8 cellular contexts compared by ENCODE assay signal in genomic region chr6:32087574-32088486, GRCh38. TPM values are rescaled to one million over a fixed set of nuclear protein-coding genes. Genes with fewer than 3 reads are reported as not detected.
DNase-seq lines count a peak whose midpoint lies in the region; ATAC-seq and TF ChIP-seq lines count a peak whose summit lies in the region.

No MANE protein-coding gene starts in this region.

- peaks cover 29% of the 10 kb centered on the region for H3K27me3 Mint-ChIP-seq in activated CD8-positive, alpha-beta T cell treated with anti-CD3 and anti-CD28 coated beads, Interleukin-2, amount 10 ng/mL, durations not matched to agents 7 days and 5 days (ENCODE audit: low read depth)
- H3K27me3 Mint-ChIP-seq in effector memory CD8-positive, alpha-beta T cell = peaks cover 40 to 51% of the 10 kb centered on the region in 2 donors
- H3K27me3 Mint-ChIP-seq in mesothelial cell of epicardium (ENCODE audit: low read depth) = peaks cover 26% of the 10 kb centered on the region
- H3K27me3 Mint-ChIP-seq in stimulated activated memory B cell treated with anti-CD40 and anti-IgM and Interleukin-4, amounts not matched to agents 10 μg/mL and 1 μg/mL and 100 μg/mL, for 72 hours = peaks cover 60% of the 10 kb centered on the region

- peak; percentile 89 for ATAC-seq in activated CD8-positive, alpha-beta T cell treated with anti-CD3 and anti-CD28 coated beads, Interleukin-2, amount 10 ng/mL, durations not matched to agents 7 days and 5 days
- peak; percentile 94 for ATAC-seq in effector memory CD8-positive, alpha-beta T cell (replicated peaks)
- ATAC-seq in stimulated activated memory B cell treated with anti-CD40 and anti-IgM and Interleukin-4, amounts not matched to agents 10 μg/mL and 1 μg/mL and 100 μg/mL, for 72 hours = peak; percentile 67
- ATAC-seq in HG03378 (IDR thresholded peaks at IDR 0.05; ENCODE audit: unreplicated experiment) = no peak

- H3K4me1 Mint-ChIP-seq in activated CD8-positive, alpha-beta T cell treated with anti-CD3 and anti-CD28 coated beads, Interleukin-2, amount 10 ng/mL, durations not matched to agents 7 days and 5 days (ENCODE audit: low read depth) = peaks cover 11% of the 10 kb centered on the region
- peaks cover 4 to 7% of the 10 kb centered on the region in 2 donors for H3K4me1 Mint-ChIP-seq in effector memory CD8-positive, alpha-beta T cell (ENCODE audit: low read depth in 2 of 2)
- peaks cover 20% of the 10 kb centered on the region for H3K4me1 Mint-ChIP-seq in mesothelial cell of epicardium
- H3K4me1 Mint-ChIP-seq in stimulated activated memory B cell treated with anti-CD40 and anti-IgM and Interleukin-4, amounts not matched to agents 10 μg/mL and 1 μg/mL and 100 μg/mL, for 72 hours = peaks cover 20% of the 10 kb centered on the region

- POLR2A ChIA-PET in activated CD8-positive, alpha-beta T cell treated with anti-CD3 and anti-CD28 coated beads, Interleukin-2, amount 10 ng/mL, durations not matched to agents 7 days and 5 days (lab: Charles Lee) = interaction anchor here (0.6 kb wide), 1 partner anchor 482 kb away, joined by 3 read pairs; no protein-coding TSS in a partner anchor

- H3K27ac Mint-ChIP-seq in activated CD8-positive, alpha-beta T cell treated with anti-CD3 and anti-CD28 coated beads, Interleukin-2, amount 10 ng/mL, durations not matched to agents 7 days and 5 days = no peak overlapping the region
- no peak overlapping the region for H3K27ac Mint-ChIP-seq in effector memory CD8-positive, alpha-beta T cell
- peak overlapping the region; percentile 34 for H3K27ac Mint-ChIP-seq in mesothelial cell of epicardium
- no peak overlapping the region for H3K27ac Mint-ChIP-seq in stimulated activated memory B cell treated with anti-CD40 and anti-IgM and Interleukin-4, amounts not matched to agents 10 μg/mL and 1 μg/mL and 100 μg/mL, for 72 hours

- H3K9me3 Mint-ChIP-seq in activated CD8-positive, alpha-beta T cell treated with anti-CD3 and anti-CD28 coated beads, Interleukin-2, amount 10 ng/mL, durations not matched to agents 7 days and 5 days (ENCODE audit: insufficient read depth) = no peaks in the 10 kb centered on the region
- no peaks in the 10 kb centered on the region for H3K9me3 Mint-ChIP-seq in effector memory CD8-positive, alpha-beta T cell
- H3K9me3 Mint-ChIP-seq in mesothelial cell of epicardium = no peaks in the 10 kb centered on the region
- H3K9me3 Mint-ChIP-seq in stimulated activated memory B cell treated with anti-CD40 and anti-IgM and Interleukin-4, amounts not matched to agents 10 μg/mL and 1 μg/mL and 100 μg/mL, for 72 hours = no peaks in the 10 kb centered on the region

- peak; percentile 86 for DNase-seq in ELR (ENCODE audit: low read depth)
- peak; percentile 57 for DNase-seq in NCI-H510A (lab: John Stamatoyannopoulos, UW)
- peak; percentile 82 for DNase-seq in activated CD8-positive, alpha-beta T cell treated with anti-CD3 and anti-CD28 coated beads, Interleukin-2, amount 10 ng/mL, durations not matched to agents 7 days and 5 days
- DNase-seq in effector memory CD8-positive, alpha-beta T cell = peak; percentile 55 to 61 (median 61)
- DNase-seq in mesothelial cell of epicardium (ENCODE audit: low spot score in 2 of 2, unreplicated experiment in 2 of 2) = peak; percentile 53 to 74
- DNase-seq in occipital lobe (lab: John Stamatoyannopoulos, UW) = no peak

- no peaks in the 10 kb centered on the region for H3K36me3 Mint-ChIP-seq in activated CD8-positive, alpha-beta T cell treated with anti-CD3 and anti-CD28 coated beads, Interleukin-2, amount 10 ng/mL, durations not matched to agents 7 days and 5 days (ENCODE audit: low read depth)
- H3K36me3 Mint-ChIP-seq in effector memory CD8-positive, alpha-beta T cell (ENCODE audit: insufficient read depth) = no peaks in the 10 kb centered on the region
- no peaks in the 10 kb centered on the region for H3K36me3 Mint-ChIP-seq in mesothelial cell of epicardium
- no peaks in the 10 kb centered on the region for H3K36me3 Mint-ChIP-seq in stimulated activated memory B cell treated with anti-CD40 and anti-IgM and Interleukin-4, amounts not matched to agents 10 μg/mL and 1 μg/mL and 100 μg/mL, for 72 hours

- CTCF ChIA-PET in activated CD8-positive, alpha-beta T cell treated with anti-CD3 and anti-CD28 coated beads, Interleukin-2, amount 10 ng/mL, durations not matched to agents 7 days and 5 days (lab: Charles Lee) = interaction anchor here (1.0 kb wide), 1 partner anchor 67 kb away, joined by 3 read pairs; no protein-coding TSS in a partner anchor

- H3K4me3 Mint-ChIP-seq in activated CD8-positive, alpha-beta T cell treated with anti-CD3 and anti-CD28 coated beads, Interleukin-2, amount 10 ng/mL, durations not matched to agents 7 days and 5 days = no peak overlapping the region
- peak overlapping the region in 1 of 2 donors; percentile 7 for H3K4me3 Mint-ChIP-seq in effector memory CD8-positive, alpha-beta T cell
- H3K4me3 Mint-ChIP-seq in mesothelial cell of epicardium = no peak overlapping the region
- H3K4me3 Mint-ChIP-seq in stimulated activated memory B cell treated with anti-CD40 and anti-IgM and Interleukin-4, amounts not matched to agents 10 μg/mL and 1 μg/mL and 100 μg/mL, for 72 hours = no peak overlapping the region

- no peak for TF ChIP-seq CTCF in mesothelial cell of epicardium (IDR thresholded peaks at IDR 0.05; ENCODE audit: unreplicated experiment)

RNA-seq across cellular contexts. Expression of gene TNXB, which starts 21.3 kb away (rescaled TPM):
- 1 to 10 TPM; 3.4 to 4.8 TPM for total RNA-seq in activated CD8-positive, alpha-beta T cell treated with anti-CD3 and anti-CD28 coated beads, Interleukin-2, amount 10 ng/mL, durations not matched to agents 7 days and 5 days
- total RNA-seq in mesothelial cell of epicardium (10.8 to 13.9 TPM (median 13.6 TPM) in 3 replicates), occipital lobe (2.5 TPM)

RNA-seq across cellular contexts. Expression of gene ATF6B, which starts 40.2 kb away (rescaled TPM):
- total RNA-seq in activated CD8-positive, alpha-beta T cell treated with anti-CD3 and anti-CD28 coated beads, Interleukin-2, amount 10 ng/mL, durations not matched to agents 7 days and 5 days = 100 to 1,000 TPM; 107 to 117 TPM
- total RNA-seq in mesothelial cell of epicardium = 95.8 to 99.8 TPM (median 96.3 TPM) in 3 replicates
- 15.4 TPM for total RNA-seq in occipital lobe

RNA-seq across cellular contexts. Expression of gene FKBPL, which starts 42.3 kb away (rescaled TPM):
- total RNA-seq in activated CD8-positive, alpha-beta T cell treated with anti-CD3 and anti-CD28 coated beads, Interleukin-2, amount 10 ng/mL, durations not matched to agents 7 days and 5 days = 1 to 10 TPM; 7.0 to 8.5 TPM
- total RNA-seq in mesothelial cell of epicardium = 5.4 to 6.0 TPM (median 6.0 TPM) in 3 replicates
- total RNA-seq in occipital lobe = 3.3 TPM

RNA-seq across cellular contexts. Expression of gene CYP21A2, which starts 49.6 kb away (rescaled TPM):
- not detected for total RNA-seq in activated CD8-positive, alpha-beta T cell treated with anti-CD3 and anti-CD28 coated beads, Interleukin-2, amount 10 ng/mL, durations not matched to agents 7 days and 5 days
- 0.58 to 1.2 TPM (median 0.91 TPM) in 3 replicates for total RNA-seq in mesothelial cell of epicardium
- total RNA-seq in occipital lobe = not detected
